ENCODE assay signal across 1 cellular context in genomic region chr6:162785632-162786242, GRCh38.
TF ChIP-seq lines count a peak whose summit lies in the region.

No MANE protein-coding gene starts in this region.

TF ChIP-seq in IMR-90, 13 proteins besides CTCF, POLR2A, EP300 and RAD21:
- TF ChIP-seq CEBPB (IDR thresholded peaks at IDR 0.05; ENCODE audit: low read depth, low read length) (0 out of 2 replicates have a peak, but pooled peaks have one; percentile 23), NFE2L2 (IDR thresholded peaks at IDR 0.05; ENCODE audit: low read depth, low read length) (no peak)
